8 cellular contexts compared by ENCODE assay signal in genomic region chr16:88837806-88838205, GRCh38. TPM values are rescaled to one million over a fixed set of nuclear protein-coding genes. Genes with fewer than 3 reads are reported as not detected.
"Had no signal": no experiment of that assay in that cellular context is flagged by ENCODE, and none has a peak within 500 bp of the region (broad histone marks: within the 10 kb centered on the region; RNA-seq: fewer than 3 reads in every experiment).

No MANE protein-coding gene starts in this region.

- H3K4me3 ChIP-seq: GM12878 had no signal

- FAIRE-seq: G401.6, GM12878, GM12891, GM12892, GM18507, GM19239 had no signal

- DNase-seq: GDM1, GF-D8 had no signal

RNA-seq across cellular contexts. Expression of gene PABPN1L, which starts 28.7 kb away (rescaled TPM):
- polyA plus RNA-seq: GM12878 had no signal
